Comparison of ENCODE assay signal across 9 cellular contexts in the genomic region with DNA sequence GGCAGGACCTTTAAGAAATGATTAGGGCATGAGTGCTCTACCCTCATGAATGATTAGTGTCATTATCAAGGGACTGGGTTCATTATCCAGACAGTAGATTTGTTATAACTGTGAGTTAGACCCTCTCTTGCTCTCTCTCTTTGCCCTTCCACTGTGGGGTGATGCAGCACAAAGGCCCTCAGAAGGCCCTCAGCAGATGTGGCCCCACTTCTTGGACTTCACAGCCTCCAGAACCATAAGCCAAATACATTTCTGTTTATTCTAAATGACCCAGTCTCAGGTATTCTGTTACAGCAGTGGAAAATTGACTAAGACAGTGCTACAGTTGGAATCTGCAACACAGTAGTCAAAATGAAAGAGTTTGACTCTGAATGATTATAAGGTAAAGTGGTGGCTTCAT. TPM values are rescaled to one million over a fixed set of nuclear protein-coding genes. Genes with fewer than 3 reads are reported as not detected.
"Had no signal": no experiment of that assay in that cellular context is flagged by ENCODE, and none has a peak within 500 bp of the region (broad histone marks: within the 10 kb centered on the region; RNA-seq: fewer than 3 reads in every experiment).

No MANE protein-coding gene starts in this region.

- H3K4me3 ChIP-seq: GM12878 had no signal

- FAIRE-seq: G401.6, GM12878, GM12891, GM12892, GM18507, GM19239 had no signal

- ATAC-seq: GM12878 had no signal

- DNase-seq: GDM1, GF-D8 had no signal

RNA-seq across cellular contexts. Expression of gene PDLIM5, which starts 17.2 kb away (rescaled TPM):
- total RNA-seq: G401 had no signal
